Comparison of ENCODE assay signal across 15 cellular contexts in genomic region chr17:63399316-63399715, GRCh38. TPM values are rescaled to one million over a fixed set of nuclear protein-coding genes. Genes with fewer than 3 reads are reported as not detected.
A peak's percentile ranks its signal among the peaks of the same experiment; 100 is the strongest.
DNase-seq lines count a peak whose midpoint lies in the region; ATAC-seq and TF ChIP-seq lines count a peak whose summit lies in the region.
"Had no signal": no experiment of that assay in that cellular context is flagged by ENCODE, and none has a peak within 500 bp of the region (broad histone marks: within the 10 kb centered on the region; RNA-seq: fewer than 3 reads in every experiment).

No MANE protein-coding gene starts in this region.

- peak overlapping the region; percentile 48 for H3K27ac Mint-ChIP-seq in osteocyte (ENCODE audit: unreplicated experiment)
- no peak overlapping the region for H3K27ac Mint-ChIP-seq in activated naive CD8-positive, alpha-beta T cell treated with anti-CD3 and anti-CD28 coated beads for 36 hours
- H3K27ac Mint-ChIP-seq: stimulated activated naive CD8-positive, alpha-beta T cell treated with anti-CD3 and anti-CD28 coated beads, Interleukin-15, Interleukin-2, amounts not matched to agents 100 ng/mL and 50 ng/mL, for 24 hours had no signal

- no peak for ATAC-seq in HG02970 (IDR thresholded peaks at IDR 0.05; ENCODE audit: low FRiP score, unreplicated experiment)

- DNase-seq in EH (ENCODE audit: low read depth) (peak; percentile 69), fibroblast of villous mesenchyme (ENCODE audit: low read depth) (peak; percentile 47), osteocyte (ENCODE audit: extremely low spot score, unreplicated experiment) (no peak), DMS79 treated with DMSO at 0.1 percent for 48 hours (lab: John Stamatoyannopoulos, UW) (no peak)
- DNase-seq in stimulated activated CD4-positive, alpha-beta T cell treated with anti-CD3 and anti-CD28 coated beads, Interleukin-2, amount 100 ng/mL, for 24 hours = no peak
- no peak for DNase-seq in activated naive CD8-positive, alpha-beta T cell treated with anti-CD3 and anti-CD28 coated beads for 36 hours
- DNase-seq: activated gamma-delta T cell treated with Interleukin-2 at 50 U/mL for 16 hours; COR-L47; posterior cingulate gyrus; stimulated activated CD4-positive, alpha-beta T cell treated with anti-CD3 and anti-CD28 coated beads, Interleukin-4, amount 100 ng/mL, for 4 hours had no signal

- H3K9me3 Mint-ChIP-seq in osteocyte (ENCODE audit: unreplicated experiment) = no peaks in the 10 kb centered on the region
- H3K9me3 Mint-ChIP-seq in activated naive CD8-positive, alpha-beta T cell treated with anti-CD3 and anti-CD28 coated beads for 36 hours = no peaks in the 10 kb centered on the region
- H3K9me3 Mint-ChIP-seq: central memory CD8-positive, alpha-beta T cell; stimulated activated naive CD8-positive, alpha-beta T cell treated with anti-CD3 and anti-CD28 coated beads, Interleukin-15, Interleukin-2, amounts not matched to agents 100 ng/mL and 50 ng/mL, for 24 hours had no signal

- no peak overlapping the region for H3K4me3 Mint-ChIP-seq in osteocyte (ENCODE audit: unreplicated experiment)
- no peak overlapping the region for H3K4me3 Mint-ChIP-seq in activated naive CD8-positive, alpha-beta T cell treated with anti-CD3 and anti-CD28 coated beads for 36 hours
- H3K4me3 Mint-ChIP-seq: central memory CD8-positive, alpha-beta T cell; stimulated activated naive CD8-positive, alpha-beta T cell treated with anti-CD3 and anti-CD28 coated beads, Interleukin-15, Interleukin-2, amounts not matched to agents 100 ng/mL and 50 ng/mL, for 24 hours had no signal

- no peaks in the 10 kb centered on the region for H3K27me3 Mint-ChIP-seq in osteocyte (ENCODE audit: unreplicated experiment)
- H3K27me3 Mint-ChIP-seq in activated naive CD8-positive, alpha-beta T cell treated with anti-CD3 and anti-CD28 coated beads for 36 hours = no peaks in the 10 kb centered on the region
- H3K27me3 Mint-ChIP-seq: central memory CD8-positive, alpha-beta T cell; stimulated activated naive CD8-positive, alpha-beta T cell treated with anti-CD3 and anti-CD28 coated beads, Interleukin-15, Interleukin-2, amounts not matched to agents 100 ng/mL and 50 ng/mL, for 24 hours had no signal

- H3K4me3 ChIP-seq in WI38 (ENCODE audit: low read depth, low read length) = peak overlapping the region; percentile 5; the same call in 1 of the 2 replicates
- no peak overlapping the region for H3K4me3 ChIP-seq in fibroblast of villous mesenchyme (ENCODE audit: low read depth, low read length)
- H3K4me3 ChIP-seq: gastrocnemius medialis had no signal

- H3K4me1 Mint-ChIP-seq in osteocyte (ENCODE audit: unreplicated experiment) = peaks cover 32% of the 10 kb centered on the region
- no peaks in the 10 kb centered on the region for H3K4me1 Mint-ChIP-seq in activated naive CD8-positive, alpha-beta T cell treated with anti-CD3 and anti-CD28 coated beads for 36 hours
- H3K4me1 Mint-ChIP-seq: central memory CD8-positive, alpha-beta T cell had no signal

- TF ChIP-seq CTCF in WI38 (IDR thresholded peaks at IDR 0.05; ENCODE audit: low read depth, low read length) = no peak
- no peak for TF ChIP-seq CTCF in fibroblast of villous mesenchyme (IDR thresholded peaks at IDR 0.05; ENCODE audit: insufficient read depth, low read depth, low read length)
- no peak for TF ChIP-seq CTCF in osteocyte (IDR thresholded peaks at IDR 0.05)

- H3K36me3 Mint-ChIP-seq in osteocyte (ENCODE audit: unreplicated experiment) = peaks cover 18% of the 10 kb centered on the region
- H3K36me3 Mint-ChIP-seq in activated naive CD8-positive, alpha-beta T cell treated with anti-CD3 and anti-CD28 coated beads for 36 hours = no peaks in the 10 kb centered on the region

RNA-seq across cellular contexts. Expression of gene CYB561, which starts 46.8 kb away (rescaled TPM):
- total RNA-seq in fibroblast of villous mesenchyme (11.3 and 12.5 TPM in 2 replicates), osteocyte (5.7 and 6.1 TPM in 2 replicates)
- total RNA-seq in activated naive CD8-positive, alpha-beta T cell treated with anti-CD3 and anti-CD28 coated beads for 36 hours = 1 to 10 TPM; 1.1 to 2.2 TPM

Comparison
In these comparisons a context has a peak if more than half of its experiments do, and no peak if none do; other contexts are left out.
1. DNase-seq: peak in EH (single experiment) and fibroblast of villous mesenchyme (single experiment); none in osteocyte (single experiment), DMS79 treated with DMSO at 0.1 percent for 48 hours (single experiment), stimulated activated CD4-positive, alpha-beta T cell treated with anti-CD3 and anti-CD28 coated beads, Interleukin-2, amount 100 ng/mL, for 24 hours (0 of 2) and activated naive CD8-positive, alpha-beta T cell treated with anti-CD3 and anti-CD28 coated beads for 36 hours (single experiment).